Comparison of ENCODE assay signal across 10 cellular contexts in genomic region chr2:168545439-168546082, GRCh38.
A peak's percentile ranks its signal among the peaks of the same experiment; 100 is the strongest.
DNase-seq lines count a peak whose midpoint lies in the region; FAIRE-seq and TF ChIP-seq lines count a peak whose summit lies in the region.
"Had no signal": no experiment of that assay in that cellular context is flagged by ENCODE, and none has a peak within 500 bp of the region (broad histone marks: within the 10 kb centered on the region; RNA-seq: fewer than 3 reads in every experiment).

No MANE protein-coding gene starts in this region.

- peak; percentile 22 for DNase-seq in Caki2 (ENCODE audit: low read depth)
- peak; percentile 24 for DNase-seq in MV-4-11 (lab: John Stamatoyannopoulos, UW)
- no peak for DNase-seq in endodermal cell
- peak; percentile 88 for DNase-seq in mesenchymal stem cell
- no peak for DNase-seq in NCI-H1092 treated with DMSO at 0.1 percent for 48 hours (lab: John Stamatoyannopoulos, UW)
- DNase-seq in amygdala (lab: John Stamatoyannopoulos, UW) = no peak
- no peak for DNase-seq in stomach
- no peak for DNase-seq in small intestine
- DNase-seq: nucleus accumbens, substantia nigra had no signal

- H2BK12ac ChIP-seq in mesenchymal stem cell (ENCODE audit: low read length in 2 of 2) = no peak overlapping the region

- WGBS in endodermal cell (ENCODE audit: insufficient coverage in 1 of 2, insufficient read length in 1 of 2), 2 experiments = 70 to 76% methylated on average over 4 to 5 of the region's 5 CpGs
- WGBS in mesenchymal stem cell = 9% methylated on average over 5 of the region's 5 CpGs
- 64 to 78% (median 67%) methylated on average over 5 of the region's 5 CpGs for WGBS in stomach, 5 donors
- 83 to 96% (median 86%) methylated on average over 5 of the region's 5 CpGs for WGBS in small intestine, 3 donors

- no peak overlapping the region for H3K14ac ChIP-seq in mesenchymal stem cell (ENCODE audit: low read length in 2 of 2)

- no peak overlapping the region for H2BK120ac ChIP-seq in mesenchymal stem cell (ENCODE audit: low read depth, low read length)

- H3K36me3 Mint-ChIP-seq in endodermal cell (ENCODE audit: low read depth) = peaks cover 33% of the 10 kb centered on the region

- peak overlapping the region; percentile 84 for H3K27ac Mint-ChIP-seq in endodermal cell

- no peak for FAIRE-seq in small intestine (lab: Jason Lieb, UNC)

- H3K4me3 Mint-ChIP-seq in endodermal cell = no peak overlapping the region

- H3K79me1 ChIP-seq in mesenchymal stem cell (replicated peaks; ENCODE audit: low read length, poor library complexity, severe bottlenecking) = peaks cover 34% of the 10 kb centered on the region

- H3K23ac ChIP-seq in mesenchymal stem cell (ENCODE audit: low read length in 2 of 2) = no peak overlapping the region

- peak overlapping the region; percentile 47 for H3K27ac ChIP-seq in endodermal cell (ENCODE audit: low read depth, low read length)
- H3K27ac ChIP-seq in mesenchymal stem cell (ENCODE audit: low read length, poor library complexity, severe bottlenecking) = peak overlapping the region; percentile 18
- H3K27ac ChIP-seq in stomach = no peak overlapping the region
- H3K27ac ChIP-seq in small intestine (ENCODE audit: low read depth in 1 of 2, low read length in 1 of 2) = no peak overlapping the region

- no peak overlapping the region for H3K4ac ChIP-seq in mesenchymal stem cell (ENCODE audit: low read depth in 1 of 2, low read length in 2 of 2)

- H3K4me2 ChIP-seq in mesenchymal stem cell (ENCODE audit: low read length, poor library complexity, severe bottlenecking) = peak overlapping the region; percentile 43

- H3K18ac ChIP-seq in mesenchymal stem cell (ENCODE audit: low read depth in 1 of 2, low read length in 2 of 2) = no peak overlapping the region

- peaks cover 2% of the 10 kb centered on the region for H3K4me1 ChIP-seq in endodermal cell (ENCODE audit: control insufficient read depth, insufficient read depth, low read length)
- H3K4me1 ChIP-seq in mesenchymal stem cell (ENCODE audit: control insufficient read depth, insufficient read depth, low read depth, low read length) = no peaks in the 10 kb centered on the region
- peaks cover 0 to 34% (median 9%) of the 10 kb centered on the region in 4 donors for H3K4me1 ChIP-seq in stomach
- peaks cover 0 to 3% of the 10 kb centered on the region in 2 donors for H3K4me1 ChIP-seq in small intestine (ENCODE audit: control insufficient read depth in 2 of 2, insufficient read depth in 1 of 2, low read depth in 1 of 2, low read length in 1 of 2)

- TF ChIP-seq POLR2A in stomach (IDR thresholded peaks at IDR 0.05) = no peak

- no peaks in the 10 kb centered on the region for H3K27me3 Mint-ChIP-seq in endodermal cell (ENCODE audit: insufficient read depth)

- no peak for TF ChIP-seq EP300 in stomach (IDR thresholded peaks at IDR 0.05)

- no peak overlapping the region for H4K8ac ChIP-seq in mesenchymal stem cell (ENCODE audit: low read length)

- H3K9me3 Mint-ChIP-seq in endodermal cell = peaks cover 3% of the 10 kb centered on the region

- H3K4me3 ChIP-seq in endodermal cell (ENCODE audit: low read length) = no peak overlapping the region
- no peak overlapping the region for H3K4me3 ChIP-seq in mesenchymal stem cell (ENCODE audit: insufficient read depth in 1 of 2, low read depth in 1 of 2, low read length in 2 of 2)
- no peak overlapping the region for H3K4me3 ChIP-seq in stomach
- H3K4me3 ChIP-seq in small intestine (ENCODE audit: low read depth in 1 of 2, low read length in 2 of 2) = no peak overlapping the region

- H4K91ac ChIP-seq in mesenchymal stem cell (ENCODE audit: low read length) = no peak overlapping the region

- H3K36me3 ChIP-seq in endodermal cell (ENCODE audit: control insufficient read depth, insufficient read depth, low read length) (peaks cover 24% of the 10 kb centered on the region), mesenchymal stem cell (ENCODE audit: control insufficient read depth in 1 of 2, insufficient read depth in 2 of 2, low read depth in 1 of 2, low read length in 2 of 2) (peaks cover 0 to 3% of the 10 kb centered on the region in 2 experiments), stomach (peaks cover 0 to 20% (median 7%) of the 10 kb centered on the region in 4 donors), small intestine (ENCODE audit: control insufficient read depth in 2 of 2, insufficient read depth in 2 of 2, low read length in 2 of 2) (no peaks in the 10 kb centered on the region)

- H3K9me3 ChIP-seq in endodermal cell (ENCODE audit: control insufficient read depth, low read length) (peaks cover 5% of the 10 kb centered on the region), mesenchymal stem cell (ENCODE audit: control insufficient read depth, low read length) (peaks cover 4% of the 10 kb centered on the region), stomach (peaks cover 0 to 5% (median 2%) of the 10 kb centered on the region in 4 donors), small intestine (ENCODE audit: control insufficient read depth, low read depth) (no peaks in the 10 kb centered on the region)

- in situ Hi-C loops in Caki2 (cut with HindIII; ENCODE audit: low pct_unique_long_range_greater_than_20kb, low sequenced_read_pairs) = no loop called here

- peaks cover 38% of the 10 kb centered on the region for H3K4me1 Mint-ChIP-seq in endodermal cell

- H3K27me3 ChIP-seq in endodermal cell (ENCODE audit: control insufficient read depth, insufficient read depth, low read length, poor library complexity, severe bottlenecking) (no peaks in the 10 kb centered on the region), mesenchymal stem cell (ENCODE audit: control insufficient read depth in 1 of 2, insufficient read depth in 1 of 2, low read length in 2 of 2) (no peaks in the 10 kb centered on the region), stomach (no peaks in the 10 kb centered on the region), small intestine (ENCODE audit: control insufficient read depth in 2 of 2, insufficient read depth in 2 of 2, low read length in 2 of 2) (no peaks in the 10 kb centered on the region)

- H2AK5ac ChIP-seq in mesenchymal stem cell (ENCODE audit: low read length, severe bottlenecking) = no peak overlapping the region

- TF ChIP-seq CTCF in endodermal cell (conservative IDR thresholded peaks at IDR 0.05) = no peak
- no peak for TF ChIP-seq CTCF in stomach (IDR thresholded peaks at IDR 0.05)

- no peak overlapping the region for H2BK15ac ChIP-seq in mesenchymal stem cell (ENCODE audit: low read depth, poor library complexity, severe bottlenecking)

- H3K9ac ChIP-seq in endodermal cell (ENCODE audit: extremely low read depth, low read length, poor library complexity, severe bottlenecking) (no peak overlapping the region), mesenchymal stem cell (ENCODE audit: low read length) (peak overlapping the region; percentile 16)

- intact Hi-C loops in stomach (cut with DNase I; ENCODE audit: low total_unique reads) = no loop called here

- no peak overlapping the region for H2AFZ ChIP-seq in mesenchymal stem cell (ENCODE audit: low read depth, low read length)

- H2BK5ac ChIP-seq in mesenchymal stem cell (ENCODE audit: low read depth, low read length, poor library complexity, severe bottlenecking) = no peak overlapping the region

Comparison
In these comparisons a context has a peak if more than half of its experiments do, and no peak if none do; other contexts are left out.
1. DNase-seq: peak in Caki2 (single experiment), MV-4-11 (single experiment) and mesenchymal stem cell (single experiment); none in endodermal cell (single experiment), NCI-H1092 treated with DMSO at 0.1 percent for 48 hours (single experiment), amygdala (0 of 56), stomach (single experiment) and small intestine (single experiment).
2. H3K27ac ChIP-seq: peak in endodermal cell (single experiment) and mesenchymal stem cell (single experiment); none in stomach (0 of 5) and small intestine (0 of 2).